Comparison of ENCODE assay signal across 15 cellular contexts in the genomic region with DNA sequence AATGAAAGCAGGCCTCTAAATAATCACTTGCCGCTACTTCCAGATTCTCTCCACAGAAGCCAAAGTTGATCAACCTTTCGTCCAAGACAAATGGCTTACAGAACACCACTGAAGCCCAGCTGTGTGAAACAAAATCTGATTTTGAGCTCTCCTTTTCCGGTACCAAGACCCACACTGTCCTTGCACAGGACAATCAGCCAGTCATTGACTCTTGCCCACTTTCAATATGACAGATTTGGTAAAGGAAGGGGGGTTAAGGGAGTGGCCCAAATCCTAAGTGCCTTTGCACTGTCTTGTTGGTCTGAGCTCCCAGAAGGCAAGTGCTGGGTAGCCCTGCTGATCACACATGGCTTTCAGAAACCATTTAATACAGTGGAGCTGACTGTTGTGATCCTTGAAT.
DNase-seq lines count a peak whose midpoint lies in the region; ATAC-seq and TF ChIP-seq lines count a peak whose summit lies in the region.
"Had no signal": no experiment of that assay in that cellular context is flagged by ENCODE, and none has a peak within 500 bp of the region (broad histone marks: within the 10 kb centered on the region; RNA-seq: fewer than 3 reads in every experiment).

No MANE protein-coding gene starts in this region.

- H3K4me3 ChIP-seq in uterus, result no peak overlapping the region
- H3K4me3 ChIP-seq: breast epithelium had no signal

- intact Hi-C loops in uterus (cut with DNase I; ENCODE audit: low total_unique reads), result no loop called here

- H3K36me3 ChIP-seq in uterus, result no peaks in the 10 kb centered on the region
- H3K36me3 ChIP-seq: breast epithelium had no signal

- H3K9me3 Mint-ChIP-seq in stimulated activated memory B cell treated with anti-CD40 and anti-IgM and Interleukin-4, amounts not matched to agents 10 μg/mL and 1 μg/mL and 100 μg/mL, for 72 hours, result no peaks in the 10 kb centered on the region
- H3K9me3 Mint-ChIP-seq: activated naive CD4-positive, alpha-beta T cell treated with anti-CD3 and anti-CD28 coated beads, Interleukin-2, amount 10 ng/mL, durations not matched to agents 7 days and 5 days; CD4-positive, alpha-beta T cell; WTC11 had no signal

- H3K27me3 Mint-ChIP-seq in stimulated activated memory B cell treated with anti-CD40 and anti-IgM and Interleukin-4, amounts not matched to agents 10 μg/mL and 1 μg/mL and 100 μg/mL, for 72 hours, result no peaks in the 10 kb centered on the region
- H3K27me3 Mint-ChIP-seq: CD4-positive, alpha-beta T cell had no signal

- no peak for DNase-seq in uterus
- no peak for DNase-seq in NCI-H2029 treated with DMSO at 0.1 percent for 48 hours (lab: John Stamatoyannopoulos, UW)
- DNase-seq in islet precursor cell, result no peak
- DNase-seq: activated naive CD4-positive, alpha-beta T cell treated with anti-CD3 and anti-CD28 coated beads, Interleukin-2, amount 10 ng/mL, durations not matched to agents 7 days and 5 days; CD4-positive, alpha-beta T cell; mesenchymal stem cell; NCI-H1694 treated with DMSO at 0.1 percent for 48 hours; NCI-H510A treated with DMSO at 0.1 percent for 48 hours; stimulated activated naive CD8-positive, alpha-beta T cell treated with anti-CD3 and anti-CD28 coated beads, Interleukin-15, Interleukin-2, amounts not matched to agents 100 U/mL and 50 U/mL, for 24 hours had no signal

- peak; percentile 91 for ATAC-seq in GM18873 (IDR thresholded peaks at IDR 0.05; ENCODE audit: low FRiP score, unreplicated experiment)
- ATAC-seq in GM21619 (IDR thresholded peaks at IDR 0.05; ENCODE audit: unreplicated experiment), result peak; percentile 86
- ATAC-seq in HG03139 (IDR thresholded peaks at IDR 0.05; ENCODE audit: unreplicated experiment), result peak; percentile 51
- peak; percentile 61 for ATAC-seq in stimulated activated memory B cell treated with anti-CD40 and anti-IgM and Interleukin-4, amounts not matched to agents 10 μg/mL and 1 μg/mL and 100 μg/mL, for 72 hours
- ATAC-seq: stimulated activated naive CD8-positive, alpha-beta T cell treated with anti-CD3 and anti-CD28 coated beads, Interleukin-15, Interleukin-2, amounts not matched to agents 100 U/mL and 50 U/mL, for 24 hours; WTC11 had no signal

- TF ChIP-seq POLR2A in uterus (IDR thresholded peaks at IDR 0.05), result no peak

- H3K9me3 ChIP-seq in uterus, result no peaks in the 10 kb centered on the region
- H3K9me3 ChIP-seq: breast epithelium had no signal

- peak overlapping the region; percentile 52 for H3K4me3 Mint-ChIP-seq in stimulated activated memory B cell treated with anti-CD40 and anti-IgM and Interleukin-4, amounts not matched to agents 10 μg/mL and 1 μg/mL and 100 μg/mL, for 72 hours
- H3K4me3 Mint-ChIP-seq: activated naive CD4-positive, alpha-beta T cell treated with anti-CD3 and anti-CD28 coated beads, Interleukin-2, amount 10 ng/mL, durations not matched to agents 7 days and 5 days; CD4-positive, alpha-beta T cell; WTC11 had no signal

- H3K27ac ChIP-seq in uterus, result no peak overlapping the region

- no peak for TF ChIP-seq CTCF in uterus (IDR thresholded peaks at IDR 0.05)

- peak overlapping the region; percentile 72 for H3K27ac Mint-ChIP-seq in stimulated activated memory B cell treated with anti-CD40 and anti-IgM and Interleukin-4, amounts not matched to agents 10 μg/mL and 1 μg/mL and 100 μg/mL, for 72 hours
- H3K27ac Mint-ChIP-seq: activated naive CD4-positive, alpha-beta T cell treated with anti-CD3 and anti-CD28 coated beads, Interleukin-2, amount 10 ng/mL, durations not matched to agents 7 days and 5 days; CD4-positive, alpha-beta T cell; WTC11 had no signal

- H3K4me1 ChIP-seq in uterus, result no peaks in the 10 kb centered on the region
- H3K4me1 ChIP-seq: breast epithelium had no signal

- H3K36me3 Mint-ChIP-seq in stimulated activated memory B cell treated with anti-CD40 and anti-IgM and Interleukin-4, amounts not matched to agents 10 μg/mL and 1 μg/mL and 100 μg/mL, for 72 hours, result peaks cover 36% of the 10 kb centered on the region
- H3K36me3 Mint-ChIP-seq: activated naive CD4-positive, alpha-beta T cell treated with anti-CD3 and anti-CD28 coated beads, Interleukin-2, amount 10 ng/mL, durations not matched to agents 7 days and 5 days; WTC11 had no signal

- peaks cover 59% of the 10 kb centered on the region for H3K4me1 Mint-ChIP-seq in stimulated activated memory B cell treated with anti-CD40 and anti-IgM and Interleukin-4, amounts not matched to agents 10 μg/mL and 1 μg/mL and 100 μg/mL, for 72 hours
- H3K4me1 Mint-ChIP-seq: activated naive CD4-positive, alpha-beta T cell treated with anti-CD3 and anti-CD28 coated beads, Interleukin-2, amount 10 ng/mL, durations not matched to agents 7 days and 5 days had no signal

- no peaks in the 10 kb centered on the region for H3K27me3 ChIP-seq in uterus
- H3K27me3 ChIP-seq: breast epithelium had no signal
